Comparison of ENCODE assay signal across 12 cellular contexts in the genomic region with DNA sequence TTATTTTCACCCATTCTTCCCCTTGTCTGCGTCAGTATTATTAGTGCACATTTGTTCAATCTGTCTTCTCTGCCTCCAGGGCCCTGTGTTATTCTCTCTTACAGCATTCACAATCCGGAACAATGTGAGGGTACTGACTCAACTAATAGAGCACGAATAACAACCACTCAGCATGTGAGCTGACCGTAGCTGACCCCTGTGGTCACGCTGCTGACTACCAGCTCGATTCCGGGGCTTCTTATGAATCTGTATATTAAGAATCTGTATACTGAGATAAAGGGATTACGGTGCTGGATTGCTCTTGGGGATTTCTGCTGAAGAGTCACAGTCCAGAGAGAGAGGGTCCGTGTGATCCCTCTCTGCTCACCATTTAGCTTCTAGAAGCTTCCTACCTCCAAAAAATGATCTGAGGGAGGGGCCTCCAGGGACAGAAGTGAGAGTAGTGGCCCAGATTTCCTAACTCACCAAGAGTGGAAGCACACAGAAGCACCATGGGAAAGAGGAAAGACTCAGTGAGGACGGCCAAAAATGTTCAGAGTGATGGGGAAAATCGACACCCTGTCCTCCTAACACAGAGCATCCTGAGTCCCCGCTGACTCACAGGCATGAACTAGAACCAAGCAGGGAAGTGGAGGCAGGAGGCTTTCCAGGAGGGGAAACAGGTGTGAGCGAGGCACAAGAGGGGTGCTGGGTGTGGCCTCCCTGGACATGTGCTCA.
DNase-seq lines count a peak whose midpoint lies in the region; ATAC-seq and TF ChIP-seq lines count a peak whose summit lies in the region.
"Had no signal": no experiment of that assay in that cellular context is flagged by ENCODE, and none has a peak within 500 bp of the region (broad histone marks: within the 10 kb centered on the region; RNA-seq: fewer than 3 reads in every experiment).

No MANE protein-coding gene starts in this region.

- DNase-seq in MCF 10A (ENCODE audit: unreplicated experiment) = peak; percentile 4
- DNase-seq in mammary epithelial cell = no peak
- DNase-seq in brain microvascular endothelial cell = peak; percentile 100
- peak; percentile 69 for DNase-seq in kidney tubule cell (ENCODE audit: low spot score)
- DNase-seq in NAMALWA (ENCODE audit: low spot score) = no peak
- no peak for DNase-seq in activated CD4-positive, alpha-beta T cell treated with anti-CD3 and anti-CD28 coated beads, Interleukin-2, amount 10 ng/mL, durations not matched to agents 24 days and 14 days
- DNase-seq: activated gamma-delta T cell treated with Interleukin-2 at 50 U/mL for 16 hours, posterior cingulate gyrus had no signal

- CTCF ChIA-PET in MCF 10A (lab: Yijun Ruan, JAX) = interaction anchor here (0.6 to 1.0 kb wide), 2 partner anchors 117 to 143 kb away, joined by 3 read pairs; no protein-coding TSS in a partner anchor
- CTCF ChIA-PET in mammary epithelial cell (lab: Charles Lee; ENCODE audit: low non-redundant PET) = no interaction called here

- ATAC-seq in GM19395 (IDR thresholded peaks at IDR 0.05; ENCODE audit: unreplicated experiment) (no peak), HG03135 (IDR thresholded peaks at IDR 0.05; ENCODE audit: unreplicated experiment) (no peak)

- no peaks in the 10 kb centered on the region for H3K9me3 Mint-ChIP-seq in MCF 10A (ENCODE audit: unreplicated experiment)
- peaks cover under 1% of the 10 kb centered on the region for H3K9me3 Mint-ChIP-seq in activated CD4-positive, alpha-beta T cell treated with anti-CD3 and anti-CD28 coated beads, Interleukin-2, amount 10 ng/mL, durations not matched to agents 24 days and 14 days

- no peak overlapping the region for H3K27ac Mint-ChIP-seq in MCF 10A (ENCODE audit: low read depth, unreplicated experiment)
- no peak overlapping the region for H3K27ac Mint-ChIP-seq in activated CD4-positive, alpha-beta T cell treated with anti-CD3 and anti-CD28 coated beads, Interleukin-2, amount 10 ng/mL, durations not matched to agents 24 days and 14 days

- no peak overlapping the region for H3K9ac ChIP-seq in mammary epithelial cell (ENCODE audit: insufficient read depth, low read length)

- TF ChIP-seq CTCF in MCF 10A (IDR thresholded peaks at IDR 0.05; ENCODE audit: unreplicated experiment) = no peak
- no peak for TF ChIP-seq CTCF in mammary epithelial cell (conservative IDR thresholded peaks at IDR 0.05 in 1 of 2, IDR thresholded peaks at IDR 0.05 in 1 of 2; ENCODE audit: extremely low read depth in 1 of 2, insufficient read depth in 1 of 2, low read depth in 1 of 2, low read length in 2 of 2)
- TF ChIP-seq CTCF in brain microvascular endothelial cell (IDR thresholded peaks at IDR 0.05; ENCODE audit: low read depth, low read length, missing control alignments) = no peak

- dilution Hi-C loops in mammary epithelial cell (cut with HindIII; ENCODE audit: low sequenced_read_pairs) = no loop called here

- H3K27ac ChIP-seq in mammary epithelial cell (ENCODE audit: insufficient read depth, low read depth, low read length) (no peak overlapping the region), brain microvascular endothelial cell (peak overlapping the region; percentile 96)
- H3K27ac ChIP-seq: 22Rv1, RWPE1 had no signal

- no peak overlapping the region for H3K4me2 ChIP-seq in mammary epithelial cell (ENCODE audit: insufficient read depth, low read depth, low read length)

- H3K36me3 Mint-ChIP-seq in MCF 10A (ENCODE audit: insufficient read depth, unreplicated experiment) = no peaks in the 10 kb centered on the region
- H3K36me3 Mint-ChIP-seq in activated CD4-positive, alpha-beta T cell treated with anti-CD3 and anti-CD28 coated beads, Interleukin-2, amount 10 ng/mL, durations not matched to agents 24 days and 14 days (ENCODE audit: low read depth) = no peaks in the 10 kb centered on the region

- peaks cover 6% of the 10 kb centered on the region for H3K4me1 ChIP-seq in mammary epithelial cell (ENCODE audit: insufficient read depth, low read length)

- no peak overlapping the region for H3K4me3 ChIP-seq in mammary epithelial cell (replicated peaks in 1 of 3; ENCODE audit: insufficient read depth in 1 of 3, low read depth in 2 of 3, low read length in 3 of 3)
- H3K4me3 ChIP-seq in brain microvascular endothelial cell (ENCODE audit: low read depth, low read length) = no peak overlapping the region

- H4K20me1 ChIP-seq in mammary epithelial cell (ENCODE audit: insufficient read depth, low read length) = no peaks in the 10 kb centered on the region

- WGBS in mammary epithelial cell (ENCODE audit: low coverage, missing lambda C conversion rate) = 75% methylated on average over 13 of the region's 13 CpGs

- POLR2A ChIA-PET in MCF 10A (lab: Yijun Ruan, JAX) = interaction anchor here (0.7 to 1.3 kb wide), 3 partner anchors 16 to 33 kb away, joined by 3 to 5 read pairs (median 4); no protein-coding TSS in a partner anchor

- H3K4me1 Mint-ChIP-seq in MCF 10A (ENCODE audit: insufficient read depth, unreplicated experiment) = peaks cover 14% of the 10 kb centered on the region
- no peaks in the 10 kb centered on the region for H3K4me1 Mint-ChIP-seq in activated CD4-positive, alpha-beta T cell treated with anti-CD3 and anti-CD28 coated beads, Interleukin-2, amount 10 ng/mL, durations not matched to agents 24 days and 14 days

- intact Hi-C loops in MCF 10A (cut with micrococcal nuclease) (no loop called here), mammary epithelial cell (cut with micrococcal nuclease) (no loop called here)
- intact Hi-C loops in activated CD4-positive, alpha-beta T cell treated with anti-CD3 and anti-CD28 coated beads, Interleukin-2, amount 10 ng/mL, durations not matched to agents 24 days and 14 days (cut with micrococcal nuclease) = no loop called here

- H3K4me3 Mint-ChIP-seq in MCF 10A (ENCODE audit: unreplicated experiment) = no peak overlapping the region
- H3K4me3 Mint-ChIP-seq in activated CD4-positive, alpha-beta T cell treated with anti-CD3 and anti-CD28 coated beads, Interleukin-2, amount 10 ng/mL, durations not matched to agents 24 days and 14 days = no peak overlapping the region

- H2AFZ ChIP-seq in mammary epithelial cell (ENCODE audit: low read depth, low read length) = no peak overlapping the region

- H3K27me3 ChIP-seq in mammary epithelial cell (ENCODE audit: insufficient read depth, low read length) (no peaks in the 10 kb centered on the region), brain microvascular endothelial cell (replicated peaks) (no peaks in the 10 kb centered on the region)

- H3K9me3 ChIP-seq in mammary epithelial cell (replicated peaks; ENCODE audit: insufficient read depth, low read length) = no peaks in the 10 kb centered on the region

- no peaks in the 10 kb centered on the region for H3K27me3 Mint-ChIP-seq in MCF 10A (ENCODE audit: insufficient read depth, unreplicated experiment)
- no peaks in the 10 kb centered on the region for H3K27me3 Mint-ChIP-seq in activated CD4-positive, alpha-beta T cell treated with anti-CD3 and anti-CD28 coated beads, Interleukin-2, amount 10 ng/mL, durations not matched to agents 24 days and 14 days

- H3K36me3 ChIP-seq in mammary epithelial cell (ENCODE audit: insufficient read depth, low read length) (no peaks in the 10 kb centered on the region), brain microvascular endothelial cell (replicated peaks) (no peaks in the 10 kb centered on the region)

- no TSS peak for BruUV-seq in MCF 10A (replicated peaks; lab: Mats Ljungman, UMichigan)
- BruUV-seq in mammary epithelial cell (replicated peaks; lab: Mats Ljungman, UMichigan) = no TSS peak

- in situ Hi-C loops in mammary epithelial cell (cut with MboI; ENCODE audit: low sequenced_read_pairs in 2 of 2) (no loop called here), brain microvascular endothelial cell (cut with HindIII; ENCODE audit: low pct_ligation_motif_present, low sequenced_read_pairs) (no loop called here)

- no peaks in the 10 kb centered on the region for H3K79me2 ChIP-seq in mammary epithelial cell (ENCODE audit: insufficient read depth, low read length)

Comparison
In these comparisons a context has a peak if more than half of its experiments do, and no peak if none do; other contexts are left out.
1. DNase-seq: peak in MCF 10A (single experiment), brain microvascular endothelial cell (single experiment) and kidney tubule cell (single experiment); none in mammary epithelial cell (single experiment), NAMALWA (single experiment) and activated CD4-positive, alpha-beta T cell treated with anti-CD3 and anti-CD28 coated beads, Interleukin-2, amount 10 ng/mL, durations not matched to agents 24 days and 14 days (single experiment).